In the genomic region with DNA sequence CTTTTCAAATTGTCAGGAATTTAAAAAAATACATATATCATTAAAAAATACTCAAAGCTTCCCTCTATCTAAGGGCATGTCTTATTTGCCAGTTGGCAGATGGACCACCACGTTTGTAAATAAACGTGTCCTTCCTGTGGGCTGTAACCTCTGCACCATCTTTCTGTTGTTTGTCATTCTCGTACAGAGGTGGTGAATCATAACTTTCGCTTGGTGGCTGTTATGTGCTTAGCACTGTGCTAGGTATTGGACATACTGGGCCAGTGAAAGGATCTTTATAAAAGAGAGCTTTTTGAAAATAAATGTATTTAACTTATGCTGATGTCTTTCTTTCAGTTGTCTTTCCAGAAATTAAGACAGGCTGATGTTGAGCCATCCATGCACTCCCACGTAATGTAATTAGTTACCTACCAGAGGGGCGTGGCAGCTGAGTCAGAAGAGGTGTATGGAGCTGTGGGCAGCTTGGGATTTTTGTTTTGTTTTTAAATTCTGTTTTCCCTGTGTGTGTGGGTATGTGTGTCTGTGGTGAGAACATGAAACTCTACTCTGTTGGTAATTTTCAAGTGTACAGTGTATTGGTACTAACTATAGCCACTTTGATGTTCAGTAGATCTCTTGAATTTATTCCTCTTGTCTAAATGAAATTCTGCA, we compare ENCODE assay signal across 1 cellular context.
TF ChIP-seq lines count a peak whose summit lies in the region.

No MANE protein-coding gene starts in this region.

TF ChIP-seq in HepG2, 621 proteins besides CTCF, POLR2A, EP300 and RAD21 (continued from another document):
- TF ChIP-seq, protein P1, sequence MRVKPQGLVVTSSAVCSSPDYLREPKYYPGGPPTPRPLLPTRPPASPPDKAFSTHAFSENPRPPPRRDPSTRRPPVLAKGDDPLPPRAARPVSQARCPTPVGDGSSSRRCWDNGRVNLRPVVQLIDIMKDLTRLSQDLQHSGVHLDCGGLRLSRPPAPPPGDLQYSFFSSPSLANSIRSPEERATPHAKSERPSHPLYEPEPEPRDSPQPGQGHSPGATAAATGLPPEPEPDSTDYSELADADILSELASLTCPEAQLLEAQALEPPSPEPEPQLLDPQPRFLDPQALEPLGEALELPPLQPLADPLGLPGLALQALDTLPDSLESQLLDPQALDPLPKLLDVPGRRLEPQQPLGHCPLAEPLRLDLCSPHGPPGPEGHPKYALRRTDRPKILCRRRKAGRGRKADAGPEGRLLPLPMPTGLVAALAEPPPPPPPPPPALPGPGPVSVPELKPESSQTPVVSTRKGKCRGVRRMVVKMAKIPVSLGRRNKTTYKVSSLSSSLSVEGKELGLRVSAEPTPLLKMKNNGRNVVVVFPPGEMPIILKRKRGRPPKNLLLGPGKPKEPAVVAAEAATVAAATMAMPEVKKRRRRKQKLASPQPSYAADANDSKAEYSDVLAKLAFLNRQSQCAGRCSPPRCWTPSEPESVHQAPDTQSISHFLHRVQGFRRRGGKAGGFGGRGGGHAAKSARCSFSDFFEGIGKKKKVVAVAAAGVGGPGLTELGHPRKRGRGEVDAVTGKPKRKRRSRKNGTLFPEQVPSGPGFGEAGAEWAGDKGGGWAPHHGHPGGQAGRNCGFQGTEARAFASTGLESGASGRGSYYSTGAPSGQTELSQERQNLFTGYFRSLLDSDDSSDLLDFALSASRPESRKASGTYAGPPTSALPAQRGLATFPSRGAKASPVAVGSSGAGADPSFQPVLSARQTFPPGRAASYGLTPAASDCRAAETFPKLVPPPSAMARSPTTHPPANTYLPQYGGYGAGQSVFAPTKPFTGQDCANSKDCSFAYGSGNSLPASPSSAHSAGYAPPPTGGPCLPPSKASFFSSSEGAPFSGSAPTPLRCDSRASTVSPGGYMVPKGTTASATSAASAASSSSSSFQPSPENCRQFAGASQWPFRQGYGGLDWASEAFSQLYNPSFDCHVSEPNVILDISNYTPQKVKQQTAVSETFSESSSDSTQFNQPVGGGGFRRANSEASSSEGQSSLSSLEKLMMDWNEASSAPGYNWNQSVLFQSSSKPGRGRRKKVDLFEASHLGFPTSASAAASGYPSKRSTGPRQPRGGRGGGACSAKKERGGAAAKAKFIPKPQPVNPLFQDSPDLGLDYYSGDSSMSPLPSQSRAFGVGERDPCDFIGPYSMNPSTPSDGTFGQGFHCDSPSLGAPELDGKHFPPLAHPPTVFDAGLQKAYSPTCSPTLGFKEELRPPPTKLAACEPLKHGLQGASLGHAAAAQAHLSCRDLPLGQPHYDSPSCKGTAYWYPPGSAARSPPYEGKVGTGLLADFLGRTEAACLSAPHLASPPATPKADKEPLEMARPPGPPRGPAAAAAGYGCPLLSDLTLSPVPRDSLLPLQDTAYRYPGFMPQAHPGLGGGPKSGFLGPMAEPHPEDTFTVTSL (CRISPR knock-in tag; IDR thresholded peaks at IDR 0.05; ENCODE audit: borderline replicate concordance) = peak; percentile 21; the same call in 1 of the 2 replicates
- TF ChIP-seq, protein P2, sequence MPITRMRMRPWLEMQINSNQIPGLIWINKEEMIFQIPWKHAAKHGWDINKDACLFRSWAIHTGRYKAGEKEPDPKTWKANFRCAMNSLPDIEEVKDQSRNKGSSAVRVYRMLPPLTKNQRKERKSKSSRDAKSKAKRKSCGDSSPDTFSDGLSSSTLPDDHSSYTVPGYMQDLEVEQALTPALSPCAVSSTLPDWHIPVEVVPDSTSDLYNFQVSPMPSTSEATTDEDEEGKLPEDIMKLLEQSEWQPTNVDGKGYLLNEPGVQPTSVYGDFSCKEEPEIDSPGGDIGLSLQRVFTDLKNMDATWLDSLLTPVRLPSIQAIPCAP (CRISPR knock-in tag; IDR thresholded peaks at IDR 0.05; ENCODE audit: low read depth) = no peak
- TF ChIP-seq RARA (CRISPR knock-in tag; IDR thresholded peaks at IDR 0.05) (0 out of 2 replicates have a peak, but pooled peaks have one; percentile 20), SRSF9 (IDR thresholded peaks at IDR 0.05; ENCODE audit: borderline replicate concordance, insufficient read depth, low read depth, low read length, poor library complexity, severe bottlenecking) (no peak), FOSL2 (CRISPR knock-in tag; IDR thresholded peaks at IDR 0.05) (peak; percentile 58)
TF ChIP-seq in HepG2: peak in this region for 5.
